1 cellular context compared by ENCODE assay signal in the genomic region with DNA sequence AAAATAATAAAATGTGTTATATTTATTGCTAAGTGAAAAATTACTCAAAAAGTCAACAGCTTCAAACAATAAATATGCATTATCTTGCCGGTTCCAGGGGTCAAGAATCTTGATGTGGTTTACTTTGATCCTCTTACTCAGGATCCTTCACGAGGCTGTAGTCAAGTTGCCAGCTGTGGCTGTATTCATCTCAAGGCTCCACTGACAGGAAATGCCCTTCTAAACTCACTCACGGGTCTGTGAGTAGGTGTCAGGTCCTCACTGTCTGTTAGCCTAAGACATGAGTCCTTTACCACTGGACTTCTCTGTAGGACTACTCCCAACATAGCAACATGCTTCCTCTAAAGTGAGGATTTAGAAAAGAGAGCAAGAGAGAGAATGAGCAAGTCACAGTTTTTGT.
TF ChIP-seq lines count a peak whose summit lies in the region.

No MANE protein-coding gene starts in this region.

TF ChIP-seq in GM12878, 131 proteins besides CTCF, POLR2A, EP300 and RAD21 (continued from another document):
- TF ChIP-seq RELB (IDR thresholded peaks at IDR 0.05; ENCODE audit: low read depth) (no peak), CBX3 (IDR thresholded peaks at IDR 0.05; ENCODE audit: borderline replicate concordance, low read depth) (no peak), ZBTB40 (IDR thresholded peaks at IDR 0.05; ENCODE audit: borderline replicate concordance) (no peak), ZNF207 (IDR thresholded peaks at IDR 0.05; ENCODE audit: borderline replicate concordance) (no peak), ASH2L (IDR thresholded peaks at IDR 0.05; ENCODE audit: borderline replicate concordance, low read depth) (no peak), PML (IDR thresholded peaks at IDR 0.05; ENCODE audit: low read length) (no peak), TCF3 (IDR thresholded peaks at IDR 0.05; ENCODE audit: borderline replicate concordance, insufficient read depth, low read depth, low read length) (no peak), SIX5 (IDR thresholded peaks at IDR 0.05; ENCODE audit: low read depth, low read length, severe bottlenecking) (no peak), TAF1 (IDR thresholded peaks at IDR 0.05; ENCODE audit: borderline replicate concordance, low read depth, low read length) (no peak), NFYA (IDR thresholded peaks at IDR 0.05; ENCODE audit: borderline replicate concordance, low read depth, low read length) (no peak), SMAD1 (IDR thresholded peaks at IDR 0.05; ENCODE audit: low read depth, partially characterized antibody) (no peak), BMI1 (IDR thresholded peaks at IDR 0.05; ENCODE audit: borderline replicate concordance) (no peak)
- TF ChIP-seq, protein P1, sequence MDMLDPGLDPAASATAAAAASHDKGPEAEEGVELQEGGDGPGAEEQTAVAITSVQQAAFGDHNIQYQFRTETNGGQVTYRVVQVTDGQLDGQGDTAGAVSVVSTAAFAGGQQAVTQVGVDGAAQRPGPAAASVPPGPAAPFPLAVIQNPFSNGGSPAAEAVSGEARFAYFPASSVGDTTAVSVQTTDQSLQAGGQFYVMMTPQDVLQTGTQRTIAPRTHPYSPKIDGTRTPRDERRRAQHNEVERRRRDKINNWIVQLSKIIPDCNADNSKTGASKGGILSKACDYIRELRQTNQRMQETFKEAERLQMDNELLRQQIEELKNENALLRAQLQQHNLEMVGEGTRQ (IDR thresholded peaks at IDR 0.05; ENCODE audit: borderline replicate concordance, low read depth, low read length) = no peak
- TF ChIP-seq, protein P2, sequence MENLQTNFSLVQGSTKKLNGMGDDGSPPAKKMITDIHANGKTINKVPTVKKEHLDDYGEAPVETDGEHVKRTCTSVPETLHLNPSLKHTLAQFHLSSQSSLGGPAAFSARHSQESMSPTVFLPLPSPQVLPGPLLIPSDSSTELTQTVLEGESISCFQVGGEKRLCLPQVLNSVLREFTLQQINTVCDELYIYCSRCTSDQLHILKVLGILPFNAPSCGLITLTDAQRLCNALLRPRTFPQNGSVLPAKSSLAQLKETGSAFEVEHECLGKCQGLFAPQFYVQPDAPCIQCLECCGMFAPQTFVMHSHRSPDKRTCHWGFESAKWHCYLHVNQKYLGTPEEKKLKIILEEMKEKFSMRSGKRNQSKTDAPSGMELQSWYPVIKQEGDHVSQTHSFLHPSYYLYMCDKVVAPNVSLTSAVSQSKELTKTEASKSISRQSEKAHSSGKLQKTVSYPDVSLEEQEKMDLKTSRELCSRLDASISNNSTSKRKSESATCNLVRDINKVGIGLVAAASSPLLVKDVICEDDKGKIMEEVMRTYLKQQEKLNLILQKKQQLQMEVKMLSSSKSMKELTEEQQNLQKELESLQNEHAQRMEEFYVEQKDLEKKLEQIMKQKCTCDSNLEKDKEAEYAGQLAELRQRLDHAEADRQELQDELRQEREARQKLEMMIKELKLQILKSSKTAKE (IDR thresholded peaks at IDR 0.05; ENCODE audit: low read depth, poor library complexity, severe bottlenecking) = no peak
- TF ChIP-seq, protein P3, sequence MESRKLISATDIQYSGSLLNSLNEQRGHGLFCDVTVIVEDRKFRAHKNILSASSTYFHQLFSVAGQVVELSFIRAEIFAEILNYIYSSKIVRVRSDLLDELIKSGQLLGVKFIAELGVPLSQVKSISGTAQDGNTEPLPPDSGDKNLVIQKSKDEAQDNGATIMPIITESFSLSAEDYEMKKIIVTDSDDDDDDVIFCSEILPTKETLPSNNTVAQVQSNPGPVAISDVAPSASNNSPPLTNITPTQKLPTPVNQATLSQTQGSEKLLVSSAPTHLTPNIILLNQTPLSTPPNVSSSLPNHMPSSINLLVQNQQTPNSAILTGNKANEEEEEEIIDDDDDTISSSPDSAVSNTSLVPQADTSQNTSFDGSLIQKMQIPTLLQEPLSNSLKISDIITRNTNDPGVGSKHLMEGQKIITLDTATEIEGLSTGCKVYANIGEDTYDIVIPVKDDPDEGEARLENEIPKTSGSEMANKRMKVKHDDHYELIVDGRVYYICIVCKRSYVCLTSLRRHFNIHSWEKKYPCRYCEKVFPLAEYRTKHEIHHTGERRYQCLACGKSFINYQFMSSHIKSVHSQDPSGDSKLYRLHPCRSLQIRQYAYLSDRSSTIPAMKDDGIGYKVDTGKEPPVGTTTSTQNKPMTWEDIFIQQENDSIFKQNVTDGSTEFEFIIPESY (IDR thresholded peaks at IDR 0.05) = no peak
